Comparison of ENCODE assay signal across 1 cellular context in genomic region chr18:54532962-54533361, GRCh38.
TF ChIP-seq lines count a peak whose summit lies in the region.

No MANE protein-coding gene starts in this region.

TF ChIP-seq in WTC11, 78 proteins besides CTCF, POLR2A, EP300 and RAD21 (continued from another document):
- TF ChIP-seq IRF1 (CRISPR knock-in tag; IDR thresholded peaks at IDR 0.05) (no peak), ZNF317 (CRISPR knock-in tag; IDR thresholded peaks at IDR 0.05; ENCODE audit: borderline replicate concordance, low read depth) (no peak), PREB (CRISPR knock-in tag; IDR thresholded peaks at IDR 0.05; ENCODE audit: borderline replicate concordance) (no peak)
